1 cellular context compared by ENCODE assay signal in the genomic region with DNA sequence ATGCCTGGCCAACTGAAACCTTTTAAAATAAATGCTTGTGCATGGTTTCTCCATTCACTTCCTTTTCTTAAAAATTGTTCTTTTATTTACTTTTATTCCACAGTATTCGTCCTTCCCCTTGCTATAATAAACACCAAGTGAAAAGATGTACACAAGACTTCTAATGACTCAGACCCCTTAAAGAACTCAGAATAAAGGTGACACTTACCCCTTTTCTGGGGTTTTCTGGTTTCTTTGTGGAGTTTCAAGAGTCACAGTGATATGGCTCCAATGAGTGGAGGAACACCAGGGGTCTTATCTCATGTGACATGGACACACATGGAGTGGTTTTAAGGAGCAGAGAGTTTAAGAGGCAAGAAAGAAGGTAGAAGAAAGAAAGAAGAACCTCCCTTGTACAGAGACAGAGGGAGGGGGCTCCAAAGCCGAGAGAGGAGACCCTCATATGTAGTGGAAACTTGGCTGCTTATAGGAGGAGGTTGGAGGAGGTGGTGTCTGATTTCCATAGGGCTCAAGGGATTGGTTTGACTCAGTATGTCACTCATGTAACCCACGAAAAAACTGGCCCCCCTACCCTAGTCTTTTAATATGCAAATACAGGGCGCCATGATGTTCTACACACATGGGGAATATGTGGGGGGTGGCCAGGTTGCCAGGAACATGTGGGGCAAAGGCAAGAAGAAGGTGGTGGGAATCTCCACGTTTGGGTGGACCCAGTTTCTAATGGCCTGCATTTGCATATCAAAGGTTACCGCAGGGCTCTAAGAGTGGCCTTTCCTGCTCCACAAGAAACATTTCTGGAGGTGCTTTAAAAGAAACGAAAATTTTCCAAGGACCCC.
TF ChIP-seq lines count a peak whose summit lies in the region.

No MANE protein-coding gene starts in this region.

TF ChIP-seq in K562, 482 proteins besides CTCF, POLR2A, EP300 and RAD21:
- TF ChIP-seq KAT7 (CRISPR knock-in tag; IDR thresholded peaks at IDR 0.05; ENCODE audit: borderline replicate concordance), result no peak
- TF ChIP-seq DACH1 (IDR thresholded peaks at IDR 0.05; ENCODE audit: partially characterized antibody), result no peak
- TF ChIP-seq ZNF695 (CRISPR knock-in tag; IDR thresholded peaks at IDR 0.05), result no peak
- TF ChIP-seq NFYB (IDR thresholded peaks at IDR 0.05; ENCODE audit: extremely low read depth, insufficient read length), result no peak
- TF ChIP-seq ZNF780A (CRISPR knock-in tag; IDR thresholded peaks at IDR 0.05), result no peak
- no peak for TF ChIP-seq MED1 (CRISPR knock-in tag; IDR thresholded peaks at IDR 0.05; ENCODE audit: borderline replicate concordance)
- TF ChIP-seq SMARCB1 (IDR thresholded peaks at IDR 0.05; ENCODE audit: insufficient read length, low read depth), result no peak
- TF ChIP-seq, protein P1, sequence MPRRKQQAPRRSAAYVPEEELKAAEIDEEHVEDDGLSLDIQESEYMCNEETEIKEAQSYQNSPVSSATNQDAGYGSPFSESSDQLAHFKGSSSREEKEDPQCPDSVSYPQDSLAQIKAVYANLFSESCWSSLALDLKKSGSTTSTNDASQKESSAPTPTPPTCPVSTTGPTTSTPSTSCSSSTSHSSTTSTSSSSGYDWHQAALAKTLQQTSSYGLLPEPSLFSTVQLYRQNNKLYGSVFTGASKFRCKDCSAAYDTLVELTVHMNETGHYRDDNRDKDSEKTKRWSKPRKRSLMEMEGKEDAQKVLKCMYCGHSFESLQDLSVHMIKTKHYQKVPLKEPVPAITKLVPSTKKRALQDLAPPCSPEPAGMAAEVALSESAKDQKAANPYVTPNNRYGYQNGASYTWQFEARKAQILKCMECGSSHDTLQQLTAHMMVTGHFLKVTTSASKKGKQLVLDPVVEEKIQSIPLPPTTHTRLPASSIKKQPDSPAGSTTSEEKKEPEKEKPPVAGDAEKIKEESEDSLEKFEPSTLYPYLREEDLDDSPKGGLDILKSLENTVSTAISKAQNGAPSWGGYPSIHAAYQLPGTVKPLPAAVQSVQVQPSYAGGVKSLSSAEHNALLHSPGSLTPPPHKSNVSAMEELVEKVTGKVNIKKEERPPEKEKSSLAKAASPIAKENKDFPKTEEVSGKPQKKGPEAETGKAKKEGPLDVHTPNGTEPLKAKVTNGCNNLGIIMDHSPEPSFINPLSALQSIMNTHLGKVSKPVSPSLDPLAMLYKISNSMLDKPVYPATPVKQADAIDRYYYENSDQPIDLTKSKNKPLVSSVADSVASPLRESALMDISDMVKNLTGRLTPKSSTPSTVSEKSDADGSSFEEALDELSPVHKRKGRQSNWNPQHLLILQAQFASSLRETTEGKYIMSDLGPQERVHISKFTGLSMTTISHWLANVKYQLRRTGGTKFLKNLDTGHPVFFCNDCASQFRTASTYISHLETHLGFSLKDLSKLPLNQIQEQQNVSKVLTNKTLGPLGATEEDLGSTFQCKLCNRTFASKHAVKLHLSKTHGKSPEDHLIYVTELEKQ (CRISPR knock-in tag; IDR thresholded peaks at IDR 0.05), result no peak
- no peak for TF ChIP-seq ARID4B (CRISPR knock-in tag; IDR thresholded peaks at IDR 0.05)
- no peak for TF ChIP-seq SIRT6 (IDR thresholded peaks at IDR 0.05; ENCODE audit: low read depth, low read length)
TF ChIP-seq in K562: peak in this region for 0.
